Comparison of ENCODE assay signal across 1 cellular context in genomic region chrX:101348452-101349222, GRCh38.
TF ChIP-seq lines count a peak whose summit lies in the region.

Gene TIMM8A (minus strand): TSS chrX:101348742. CDS start chrX:101348664, 78 bp downstream.

TF ChIP-seq in GM12878, 131 proteins besides CTCF, POLR2A, EP300 and RAD21 (continued from another document):
- TF ChIP-seq ELK1 (IDR thresholded peaks at IDR 0.05; ENCODE audit: low read depth, low read length) (peak; percentile 14; the same call in 1 of the 2 replicates), E4F1 (IDR thresholded peaks at IDR 0.05; ENCODE audit: borderline replicate concordance, partially characterized antibody) (no peak), IKZF1 (conservative IDR thresholded peaks at IDR 0.05) (peak; percentile 40), MXI1 (IDR thresholded peaks at IDR 0.05; ENCODE audit: low read depth, low read length) (peak; percentile 89), BACH1 (IDR thresholded peaks at IDR 0.05; ENCODE audit: borderline replicate concordance) (0 out of 2 replicates have a peak, but pooled peaks have one; percentile 40), CREM (IDR thresholded peaks at IDR 0.05; ENCODE audit: low read depth) (0 out of 2 replicates have a peak, but pooled peaks have one; percentile 19), ATF3 (IDR thresholded peaks at IDR 0.05; ENCODE audit: borderline replicate concordance, extremely low read depth, low read depth, low read length) (peak; percentile 37; the same call in 1 of the 2 replicates), POLR2AphosphoS2 (IDR thresholded peaks at IDR 0.05; ENCODE audit: low read depth, low read length) (peak; percentile 69; the same call in 1 of the 2 replicates), RAD51 (IDR thresholded peaks at IDR 0.05) (peak; percentile 96), SMAD5 (IDR thresholded peaks at IDR 0.05; ENCODE audit: low read depth) (peak; percentile 80; the same call in 1 of the 2 replicates), RUNX3 (IDR thresholded peaks at IDR 0.05; ENCODE audit: low read length) (0 out of 2 replicates have a peak, but pooled peaks have one; percentile 4), ASH2L (IDR thresholded peaks at IDR 0.05; ENCODE audit: borderline replicate concordance, low read depth) (0 out of 2 replicates have a peak, but pooled peaks have one; percentile 51), NFIC (IDR thresholded peaks at IDR 0.05; ENCODE audit: low read depth, low read length) (no peak), POLR2AphosphoS5 (IDR thresholded peaks at IDR 0.05; ENCODE audit: low read length) (peak; percentile 82), GATAD2B (conservative IDR thresholded peaks at IDR 0.05; ENCODE audit: low read depth) (no peak), PML (IDR thresholded peaks at IDR 0.05; ENCODE audit: low read length) (peak; percentile 79; the same call in 1 of the 2 replicates), JUNB (IDR thresholded peaks at IDR 0.05) (no peak), MYC (IDR thresholded peaks at IDR 0.05; ENCODE audit: insufficient read depth, insufficient read length, insufficient replicate concordance, low read length, severe bottlenecking) (peak; percentile 38), RB1 (IDR thresholded peaks at IDR 0.05; ENCODE audit: borderline replicate concordance) (0 out of 2 replicates have a peak, but pooled peaks have one; percentile 41), CREB1 (IDR thresholded peaks at IDR 0.05; ENCODE audit: low read depth) (no peak), RELB (IDR thresholded peaks at IDR 0.05; ENCODE audit: low read depth) (peak; percentile 21; the same call in 1 of the 2 replicates), SIN3A (IDR thresholded peaks at IDR 0.05; ENCODE audit: low read depth, low read length) (peak; percentile 63; the same call in 1 of the 2 replicates), CHD1 (IDR thresholded peaks at IDR 0.05; ENCODE audit: low read depth, low read length) (no peak), EZH2 (IDR thresholded peaks at IDR 0.05; ENCODE audit: borderline replicate concordance, control insufficient read depth, low read depth, low read length) (no peak), NKRF (conservative IDR thresholded peaks at IDR 0.05) (peak; percentile 52), BHLHE40 (IDR thresholded peaks at IDR 0.05; ENCODE audit: borderline replicate concordance in 1 of 2, low read depth in 2 of 2, low read length in 1 of 2) (peak; percentile 66 to 87; a peak in 3 of 4 replicates), YBX1 (IDR thresholded peaks at IDR 0.05) (no peak), E2F4 (IDR thresholded peaks at IDR 0.05; ENCODE audit: low read depth, low read length) (peak; percentile 68; the same call in 1 of the 2 replicates), EGR1 (IDR thresholded peaks at IDR 0.05; ENCODE audit: borderline replicate concordance in 1 of 2, low read depth in 2 of 2, low read length in 2 of 2) (peak in 1 of 2 experiments; percentile 56; a peak in 1 of 3 replicates), USF1 (IDR thresholded peaks at IDR 0.05; ENCODE audit: borderline replicate concordance, extremely low read length, insufficient read depth, low read depth, low read length) (peak; percentile 72), ESRRA (IDR thresholded peaks at IDR 0.05; ENCODE audit: low read length) (0 out of 2 replicates have a peak, but pooled peaks have one; percentile 19), IKZF2 (IDR thresholded peaks at IDR 0.05) (no peak), CBFB (IDR thresholded peaks at IDR 0.05; ENCODE audit: low read depth) (peak; percentile 36; the same call in 1 of the 2 replicates), GABPA (IDR thresholded peaks at IDR 0.05; ENCODE audit: low read depth) (peak; percentile 76), SP1 (IDR thresholded peaks at IDR 0.05; ENCODE audit: low read depth, low read length) (no peak), PAX5 (IDR thresholded peaks at IDR 0.05; ENCODE audit: borderline replicate concordance, low read depth, low read length) (peak; percentile 100), CEBPZ (IDR thresholded peaks at IDR 0.05; ENCODE audit: low read depth, low read length) (no peak), DPF2 (IDR thresholded peaks at IDR 0.05) (no peak)
